In the genomic region with DNA sequence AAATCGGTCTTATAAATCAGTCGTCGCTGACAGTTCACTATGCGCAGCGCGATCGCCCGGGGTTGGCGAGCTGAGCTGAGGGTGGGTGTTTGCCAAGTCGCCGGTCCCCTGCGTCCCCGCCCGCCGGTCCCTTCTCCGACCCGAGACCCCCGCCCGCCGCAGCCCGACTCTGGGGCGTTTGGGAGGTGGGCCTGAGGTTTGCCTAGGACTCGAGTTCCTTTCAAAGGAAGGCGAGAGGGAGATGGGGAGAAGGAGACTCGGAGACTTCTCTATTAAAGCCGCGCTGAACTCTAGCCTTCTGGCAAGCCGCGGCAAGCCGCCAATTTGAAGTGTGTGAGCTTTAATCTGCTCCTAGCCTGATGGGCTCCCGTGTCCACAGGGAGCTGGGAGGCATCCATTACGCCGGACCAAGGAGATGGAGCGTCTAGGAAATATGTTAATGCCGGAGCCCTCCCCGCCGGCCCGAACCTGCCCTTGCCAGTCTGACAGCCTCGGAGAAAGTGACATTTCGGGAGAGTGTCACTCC, we compare ENCODE assay signal across 8 cellular contexts.
DNase-seq lines count a peak whose midpoint lies in the region; ATAC-seq and TF ChIP-seq lines count a peak whose summit lies in the region.

No MANE protein-coding gene starts in this region.

- no peaks in the 10 kb centered on the region for H3K9me3 ChIP-seq in CD8-positive, alpha-beta T cell (ENCODE audit: low read length)

- H3K4me3 ChIP-seq in skeletal muscle cell (ENCODE audit: low read depth, low read length): peak overlapping the region; percentile 43
- no peak overlapping the region for H3K4me3 ChIP-seq in CD8-positive, alpha-beta T cell (ENCODE audit: low read depth, low read length)

- CTCF ChIA-PET in CD8-positive, alpha-beta T cell (lab: Charles Lee): no interaction called here

- H3K36me3 Mint-ChIP-seq in CD8-positive, alpha-beta T cell: no peaks in the 10 kb centered on the region

- intact Hi-C loops in CD8-positive, alpha-beta T cell (cut with DNase I, micrococcal nuclease): no loop called here

- no peaks in the 10 kb centered on the region for H3K27me3 ChIP-seq in CD8-positive, alpha-beta T cell (ENCODE audit: insufficient read depth, low read length)

- H3K36me3 ChIP-seq in CD8-positive, alpha-beta T cell (ENCODE audit: insufficient read depth, low read length): no peaks in the 10 kb centered on the region

- H3K4me1 ChIP-seq in CD8-positive, alpha-beta T cell (ENCODE audit: insufficient read depth, low read length): no peaks in the 10 kb centered on the region

- H3K27ac Mint-ChIP-seq in CD8-positive, alpha-beta T cell: no peak overlapping the region

- H3K9me3 Mint-ChIP-seq in CD8-positive, alpha-beta T cell: peaks cover 8% of the 10 kb centered on the region

- peak overlapping the region; percentile 62 for H3K27ac ChIP-seq in cingulate gyrus (ENCODE audit: low read depth, low read length)
- no peak overlapping the region for H3K27ac ChIP-seq in CD8-positive, alpha-beta T cell (ENCODE audit: low read depth, low read length)

- no peaks in the 10 kb centered on the region for H3K4me1 Mint-ChIP-seq in CD8-positive, alpha-beta T cell (ENCODE audit: low read depth)

- TF ChIP-seq CTCF in CD8-positive, alpha-beta T cell (IDR thresholded peaks at IDR 0.05): no peak

- ATAC-seq in HG03045 (IDR thresholded peaks at IDR 0.05; ENCODE audit: unreplicated experiment): no peak
- no peak for ATAC-seq in CD8-positive, alpha-beta T cell

- H3K4me3 Mint-ChIP-seq in CD8-positive, alpha-beta T cell: no peak overlapping the region

- DNase-seq in NCI-H2081 treated with DMSO at 0.1 percent for 48 hours (lab: John Stamatoyannopoulos, UW): peak; percentile 36
- peak; percentile 92 for DNase-seq in islet precursor cell
- DNase-seq in skeletal muscle cell (ENCODE audit: low read depth): no peak
- no peak for DNase-seq in HK-2 (ENCODE audit: unreplicated experiment)
- DNase-seq in CD8-positive, alpha-beta T cell: no peak
- DNase-seq in DMS153 (lab: John Stamatoyannopoulos, UW): no peak

- peaks cover 8% of the 10 kb centered on the region for H3K27me3 Mint-ChIP-seq in CD8-positive, alpha-beta T cell (ENCODE audit: low read depth)

- POLR2A ChIA-PET in CD8-positive, alpha-beta T cell (lab: Charles Lee): no interaction called here

Comparison
In these comparisons a context has a peak if more than half of its experiments do, and no peak if none do; other contexts are left out.
1. DNase-seq: peak in NCI-H2081 treated with DMSO at 0.1 percent for 48 hours (single experiment) and islet precursor cell (single experiment); none in skeletal muscle cell (single experiment), HK-2 (single experiment), CD8-positive, alpha-beta T cell (0 of 7) and DMS153 (single experiment).